In the genomic region with DNA sequence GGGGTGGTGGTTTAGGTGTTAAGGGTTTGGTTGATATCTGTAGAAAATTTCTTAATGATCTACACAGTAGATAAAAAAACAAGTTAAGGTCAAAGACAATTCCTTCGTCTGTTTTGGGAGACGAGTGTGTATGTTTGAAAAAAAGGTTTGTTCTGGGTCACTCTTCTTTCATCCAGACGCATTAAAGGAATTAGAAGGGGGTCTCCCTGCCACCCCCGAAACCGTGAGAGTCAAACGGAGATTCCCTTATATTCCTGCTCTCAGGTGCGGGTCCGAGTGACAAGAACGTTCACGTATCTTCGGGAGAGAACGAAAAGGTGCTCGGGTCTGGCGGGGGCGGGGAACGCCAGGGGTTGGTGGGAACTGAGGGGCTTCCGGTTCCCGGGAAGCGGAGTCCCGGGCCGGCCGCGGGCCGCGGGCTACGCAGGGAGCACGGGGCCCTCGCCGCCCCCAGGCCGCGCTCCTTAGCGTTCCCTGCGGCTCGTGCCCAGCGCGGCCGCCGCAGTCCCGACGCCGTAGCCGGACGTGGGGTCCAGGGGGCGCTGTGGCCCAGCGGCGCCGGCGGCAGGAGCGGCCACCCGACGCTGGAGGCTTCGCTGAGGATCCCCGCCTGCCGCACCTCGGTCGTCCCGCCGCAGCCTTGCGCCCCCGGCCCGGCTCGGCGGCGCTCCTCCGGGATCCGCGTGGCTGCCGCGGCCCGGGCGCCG, we compare ENCODE assay signal across 8 cellular contexts. TPM values are rescaled to one million over a fixed set of nuclear protein-coding genes. Genes with fewer than 3 reads are reported as not detected.
DNase-seq lines count a peak whose midpoint lies in the region; ATAC-seq and TF ChIP-seq lines count a peak whose summit lies in the region.

A gene with protein sequence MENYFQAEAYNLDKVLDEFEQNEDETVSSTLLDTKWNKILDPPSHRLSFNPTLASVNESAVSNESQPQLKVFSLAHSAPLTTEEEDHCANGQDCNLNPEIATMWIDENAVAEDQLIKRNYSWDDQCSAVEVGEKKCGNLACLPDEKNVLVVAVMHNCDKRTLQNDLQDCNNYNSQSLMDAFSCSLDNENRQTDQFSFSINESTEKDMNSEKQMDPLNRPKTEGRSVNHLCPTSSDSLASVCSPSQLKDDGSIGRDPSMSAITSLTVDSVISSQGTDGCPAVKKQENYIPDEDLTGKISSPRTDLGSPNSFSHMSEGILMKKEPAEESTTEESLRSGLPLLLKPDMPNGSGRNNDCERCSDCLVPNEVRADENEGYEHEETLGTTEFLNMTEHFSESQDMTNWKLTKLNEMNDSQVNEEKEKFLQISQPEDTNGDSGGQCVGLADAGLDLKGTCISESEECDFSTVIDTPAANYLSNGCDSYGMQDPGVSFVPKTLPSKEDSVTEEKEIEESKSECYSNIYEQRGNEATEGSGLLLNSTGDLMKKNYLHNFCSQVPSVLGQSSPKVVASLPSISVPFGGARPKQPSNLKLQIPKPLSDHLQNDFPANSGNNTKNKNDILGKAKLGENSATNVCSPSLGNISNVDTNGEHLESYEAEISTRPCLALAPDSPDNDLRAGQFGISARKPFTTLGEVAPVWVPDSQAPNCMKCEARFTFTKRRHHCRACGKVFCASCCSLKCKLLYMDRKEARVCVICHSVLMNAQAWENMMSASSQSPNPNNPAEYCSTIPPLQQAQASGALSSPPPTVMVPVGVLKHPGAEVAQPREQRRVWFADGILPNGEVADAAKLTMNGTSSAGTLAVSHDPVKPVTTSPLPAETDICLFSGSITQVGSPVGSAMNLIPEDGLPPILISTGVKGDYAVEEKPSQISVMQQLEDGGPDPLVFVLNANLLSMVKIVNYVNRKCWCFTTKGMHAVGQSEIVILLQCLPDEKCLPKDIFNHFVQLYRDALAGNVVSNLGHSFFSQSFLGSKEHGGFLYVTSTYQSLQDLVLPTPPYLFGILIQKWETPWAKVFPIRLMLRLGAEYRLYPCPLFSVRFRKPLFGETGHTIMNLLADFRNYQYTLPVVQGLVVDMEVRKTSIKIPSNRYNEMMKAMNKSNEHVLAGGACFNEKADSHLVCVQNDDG (N-terminal part only) (plus strand): TSS at position 577 of the 707 bp plus-strand sequence. CDS start 91,118 bp downstream, outside the sequence.

- no peaks in the 10 kb centered on the region for H3K9me2 ChIP-seq in Karpas-422 (replicated peaks; ENCODE audit: insufficient read depth, low read length)

- H4K20me1 ChIP-seq in Karpas-422 (ENCODE audit: insufficient read depth, low read depth, low read length) = no peaks in the 10 kb centered on the region

- H3K4me3 Mint-ChIP-seq in activated naive CD8-positive, alpha-beta T cell = peak within 1 kb of the TSS; percentile 90
- H3K4me3 Mint-ChIP-seq in osteocyte (ENCODE audit: unreplicated experiment) = peak within 1 kb of the TSS; percentile 76

- intact Hi-C loops in head of caudate nucleus (cut with DNase I) (loop anchor here (5.0 kb wide), 1 partner anchor 84 kb away; a partner anchor contains a TSS), tibial artery (cut with DNase I; ENCODE audit: low total_unique reads) (no loop called here)

- no peaks in the 10 kb centered on the region for H3K79me2 ChIP-seq in Karpas-422 (ENCODE audit: low read length)

- H3K36me3 ChIP-seq in Karpas-422 (ENCODE audit: insufficient read depth, low read length) (no peaks in the 10 kb centered on the region), tibial artery (no peaks in the 10 kb centered on the region)

- no peaks in the 10 kb centered on the region for H3K36me3 Mint-ChIP-seq in activated naive CD8-positive, alpha-beta T cell
- H3K36me3 Mint-ChIP-seq in osteocyte (ENCODE audit: unreplicated experiment) = no peaks in the 10 kb centered on the region

- H3K4me3 ChIP-seq in Karpas-422 (ENCODE audit: low read length) (peak within 1 kb of the TSS; percentile 88), tibial artery (peak within 1 kb of the TSS; percentile 88 to 90)

- H3K27me3 ChIP-seq in Karpas-422 (ENCODE audit: low read length) = no peaks in the 10 kb centered on the region
- no peaks in the 10 kb centered on the region for H3K27me3 ChIP-seq in tibial artery

- H3K9ac ChIP-seq in Karpas-422 (ENCODE audit: low read length) = peak within 1 kb of the TSS; percentile 78

- TF ChIP-seq CTCF in osteocyte (IDR thresholded peaks at IDR 0.05) = peak; percentile 84
- peak; percentile 62 to 91 for TF ChIP-seq CTCF in tibial artery (IDR thresholded peaks at IDR 0.05)

- H3K9me3 Mint-ChIP-seq in activated naive CD8-positive, alpha-beta T cell (ENCODE audit: low read depth) = no peaks in the 10 kb centered on the region
- no peaks in the 10 kb centered on the region for H3K9me3 Mint-ChIP-seq in osteocyte (ENCODE audit: unreplicated experiment)

- DNase-seq in DMS53 treated with DMSO at 0.1 percent for 48 hours (lab: John Stamatoyannopoulos, UW; ENCODE audit: unreplicated experiment) (peak; percentile 83), Karpas-422 (peak; percentile 87), head of caudate nucleus (peak; percentile 10 to 89 (median 74)), osteocyte (ENCODE audit: extremely low spot score, unreplicated experiment) (peak; percentile 94), tibial artery (peak; percentile 48 to 81)

- H3K9me3 ChIP-seq in Karpas-422 (ENCODE audit: low read length) (no peaks in the 10 kb centered on the region), tibial artery (no peaks in the 10 kb centered on the region)

- ATAC-seq in GM21723 (IDR thresholded peaks at IDR 0.05; ENCODE audit: unreplicated experiment) = peak; percentile 72
- peak; percentile 89 for ATAC-seq in SK-N-SH treated with all-trans-retinoic acid at 6 μM for 48 hours

- H3K27ac Mint-ChIP-seq in activated naive CD8-positive, alpha-beta T cell = peak within 1 kb of the TSS; percentile 91
- peak within 1 kb of the TSS; percentile 86 for H3K27ac Mint-ChIP-seq in osteocyte (ENCODE audit: unreplicated experiment)

- H3K27ac ChIP-seq in Karpas-422 (ENCODE audit: low read length) (no peak within 1 kb of the TSS), tibial artery (peak within 1 kb of the TSS; percentile 95 to 99)

- H3K4me2 ChIP-seq in Karpas-422 (ENCODE audit: low read depth, low read length, poor library complexity, severe bottlenecking) = peak within 1 kb of the TSS; percentile 91

- peaks cover 42% of the 10 kb centered on the region for H3K4me1 Mint-ChIP-seq in activated naive CD8-positive, alpha-beta T cell (ENCODE audit: low read depth)
- H3K4me1 Mint-ChIP-seq in osteocyte (ENCODE audit: unreplicated experiment) = peaks cover 34% of the 10 kb centered on the region

- peak within 1 kb of the TSS; percentile 96 for H2AFZ ChIP-seq in Karpas-422 (ENCODE audit: low read length)

- peaks cover 18% of the 10 kb centered on the region for H3K4me1 ChIP-seq in Karpas-422 (ENCODE audit: low read length)
- H3K4me1 ChIP-seq in tibial artery = peaks cover 0 to 42% (median 9%) of the 10 kb centered on the region in 4 donors

- H3K27me3 Mint-ChIP-seq in activated naive CD8-positive, alpha-beta T cell = no peaks in the 10 kb centered on the region
- no peaks in the 10 kb centered on the region for H3K27me3 Mint-ChIP-seq in osteocyte (ENCODE audit: unreplicated experiment)

TF ChIP-seq in SK-N-SH treated with all-trans-retinoic acid at 6 μM for 48 hours, 23 proteins besides CTCF, POLR2A, EP300 and RAD21:
- TF ChIP-seq ARNTL (CRISPR knock-in tag; IDR thresholded peaks at IDR 0.05; ENCODE audit: borderline replicate concordance, low read depth) (no peak), OSR1 (CRISPR knock-in tag; IDR thresholded peaks at IDR 0.05) (no peak), ZFP30 (CRISPR knock-in tag; IDR thresholded peaks at IDR 0.05) (no peak), ISL1 (CRISPR knock-in tag; IDR thresholded peaks at IDR 0.05) (no peak), ZNF70 (CRISPR knock-in tag; IDR thresholded peaks at IDR 0.05) (no peak), ESRRG (CRISPR knock-in tag; IDR thresholded peaks at IDR 0.05) (no peak), ZFP3 (CRISPR knock-in tag; IDR thresholded peaks at IDR 0.05) (no peak), PPARA (CRISPR knock-in tag; IDR thresholded peaks at IDR 0.05; ENCODE audit: borderline replicate concordance) (no peak), ZC3H10 (CRISPR knock-in tag; IDR thresholded peaks at IDR 0.05) (no peak), TCF4 (CRISPR knock-in tag; IDR thresholded peaks at IDR 0.05; ENCODE audit: borderline replicate concordance) (no peak)
- TF ChIP-seq, protein P1, sequence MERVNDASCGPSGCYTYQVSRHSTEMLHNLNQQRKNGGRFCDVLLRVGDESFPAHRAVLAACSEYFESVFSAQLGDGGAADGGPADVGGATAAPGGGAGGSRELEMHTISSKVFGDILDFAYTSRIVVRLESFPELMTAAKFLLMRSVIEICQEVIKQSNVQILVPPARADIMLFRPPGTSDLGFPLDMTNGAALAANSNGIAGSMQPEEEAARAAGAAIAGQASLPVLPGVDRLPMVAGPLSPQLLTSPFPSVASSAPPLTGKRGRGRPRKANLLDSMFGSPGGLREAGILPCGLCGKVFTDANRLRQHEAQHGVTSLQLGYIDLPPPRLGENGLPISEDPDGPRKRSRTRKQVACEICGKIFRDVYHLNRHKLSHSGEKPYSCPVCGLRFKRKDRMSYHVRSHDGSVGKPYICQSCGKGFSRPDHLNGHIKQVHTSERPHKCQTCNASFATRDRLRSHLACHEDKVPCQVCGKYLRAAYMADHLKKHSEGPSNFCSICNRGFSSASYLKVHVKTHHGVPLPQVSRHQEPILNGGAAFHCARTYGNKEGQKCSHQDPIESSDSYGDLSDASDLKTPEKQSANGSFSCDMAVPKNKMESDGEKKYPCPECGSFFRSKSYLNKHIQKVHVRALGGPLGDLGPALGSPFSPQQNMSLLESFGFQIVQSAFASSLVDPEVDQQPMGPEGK (CRISPR knock-in tag; IDR thresholded peaks at IDR 0.05; ENCODE audit: borderline replicate concordance) = no peak
- TF ChIP-seq, protein P2, sequence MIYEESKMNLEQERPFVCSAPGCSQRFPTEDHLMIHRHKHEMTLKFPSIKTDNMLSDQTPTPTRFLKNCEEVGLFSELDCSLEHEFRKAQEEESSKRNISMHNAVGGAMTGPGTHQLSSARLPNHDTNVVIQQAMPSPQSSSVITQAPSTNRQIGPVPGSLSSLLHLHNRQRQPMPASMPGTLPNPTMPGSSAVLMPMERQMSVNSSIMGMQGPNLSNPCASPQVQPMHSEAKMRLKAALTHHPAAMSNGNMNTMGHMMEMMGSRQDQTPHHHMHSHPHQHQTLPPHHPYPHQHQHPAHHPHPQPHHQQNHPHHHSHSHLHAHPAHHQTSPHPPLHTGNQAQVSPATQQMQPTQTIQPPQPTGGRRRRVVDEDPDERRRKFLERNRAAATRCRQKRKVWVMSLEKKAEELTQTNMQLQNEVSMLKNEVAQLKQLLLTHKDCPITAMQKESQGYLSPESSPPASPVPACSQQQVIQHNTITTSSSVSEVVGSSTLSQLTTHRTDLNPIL (CRISPR knock-in tag; IDR thresholded peaks at IDR 0.05; ENCODE audit: low read depth) = no peak

RNA-seq across cellular contexts. Expression of the gene that starts here (rescaled TPM):
- 1.6 and 2.2 TPM in 2 replicates for total RNA-seq in Karpas-422 (2014; rRNA removed; shearing (Covaris generic); ENCODE audit: low replicate concordance)
- total RNA-seq in osteocyte = 24.7 and 25.9 TPM in 2 replicates
